8 cellular contexts compared by ENCODE assay signal in genomic region chr2:230762317-230762896, GRCh38. TPM values are rescaled to one million over a fixed set of nuclear protein-coding genes. Genes with fewer than 3 reads are reported as not detected.
DNase-seq lines count a peak whose midpoint lies in the region; ATAC-seq and TF ChIP-seq lines count a peak whose summit lies in the region.

No MANE protein-coding gene starts in this region.

- H4K20me1 ChIP-seq in neural cell (ENCODE audit: insufficient read depth): no peaks in the 10 kb centered on the region

- no peaks in the 10 kb centered on the region for H3K79me2 ChIP-seq in neural cell (replicated peaks; ENCODE audit: insufficient read depth, low read length)

- H3K9ac ChIP-seq in neural cell (ENCODE audit: low read length): no peak overlapping the region

- TF ChIP-seq EP300 in neural cell (conservative IDR thresholded peaks at IDR 0.05; ENCODE audit: poor library complexity, severe bottlenecking) (no peak), ovary (IDR thresholded peaks at IDR 0.05) (no peak)

- H3K9me2 ChIP-seq in neural cell (ENCODE audit: insufficient read depth, low read length): no peaks in the 10 kb centered on the region

- peak; percentile 21 to 46 for DNase-seq in cardiac muscle cell (ENCODE audit: low read depth in 1 of 2, low spot score in 1 of 2)
- no peak for DNase-seq in right atrium auricular region (ENCODE audit: low spot score)
- no peak for DNase-seq in RWPE1 (ENCODE audit: low spot score)
- DNase-seq in choroid plexus epithelial cell (ENCODE audit: low read depth): peak; percentile 68
- no peak for DNase-seq in SKM-1 treated with dmso at 0.1 percent for 144 hours (lab: John Stamatoyannopoulos, UW; ENCODE audit: unreplicated experiment)
- no peak for DNase-seq in ovary

- H3K36me3 ChIP-seq in cardiac muscle cell (peaks cover 28% of the 10 kb centered on the region), right atrium auricular region (peaks cover 38% of the 10 kb centered on the region), neural cell (ENCODE audit: insufficient read depth, low read length) (peaks cover 8% of the 10 kb centered on the region), ovary (no peaks in the 10 kb centered on the region)

- no peaks in the 10 kb centered on the region for H3K27me3 ChIP-seq in cardiac muscle cell
- H3K27me3 ChIP-seq in right atrium auricular region: no peaks in the 10 kb centered on the region
- no peaks in the 10 kb centered on the region for H3K27me3 ChIP-seq in neural cell (ENCODE audit: insufficient read depth, low read depth, low read length)
- no peaks in the 10 kb centered on the region for H3K27me3 ChIP-seq in ovary

- TF ChIP-seq POLR2A in ovary (IDR thresholded peaks at IDR 0.05): no peak

- H3K4me1 ChIP-seq in cardiac muscle cell (ENCODE audit: low read depth) (no peaks in the 10 kb centered on the region), right atrium auricular region (peaks cover 0 to 32% of the 10 kb centered on the region in 2 donors), ovary (ENCODE audit: insufficient read depth) (peaks cover 11% of the 10 kb centered on the region)

- 59 to 76% (median 69%) methylated on average over 4 of the region's 4 CpGs for WGBS in ovary, 3 donors

- no peak for TF ChIP-seq RAD21 in neural cell (conservative IDR thresholded peaks at IDR 0.05)

- peak; percentile 67 for ATAC-seq in HG02973 (IDR thresholded peaks at IDR 0.05; ENCODE audit: unreplicated experiment)

- no peaks in the 10 kb centered on the region for H3F3A ChIP-seq in neural cell (ENCODE audit: insufficient read depth, low read length, poor library complexity, severe bottlenecking)

- no peak overlapping the region for H2AFZ ChIP-seq in neural cell (ENCODE audit: low read depth, low read length)

- H3K4me3 ChIP-seq in cardiac muscle cell (no peak overlapping the region), right atrium auricular region (no peak overlapping the region), choroid plexus epithelial cell (ENCODE audit: low read depth, low read length) (no peak overlapping the region), neural cell (ENCODE audit: low read length) (no peak overlapping the region), ovary (no peak overlapping the region)

- no peak overlapping the region for H3K4me2 ChIP-seq in neural cell (ENCODE audit: low read length)

- peak; percentile 65 for TF ChIP-seq CTCF in cardiac muscle cell (IDR thresholded peaks at IDR 0.05; ENCODE audit: low read depth, low read length)
- TF ChIP-seq CTCF in right atrium auricular region (IDR thresholded peaks at IDR 0.05): peak in 1 of 2 donors; percentile 37
- TF ChIP-seq CTCF in RWPE1 (conservative IDR thresholded peaks at IDR 0.05; ENCODE audit: low read depth): peak; percentile 26; the same call in 1 of the 2 replicates
- peak; percentile 86 for TF ChIP-seq CTCF in choroid plexus epithelial cell (conservative IDR thresholded peaks at IDR 0.05; ENCODE audit: low read depth, low read length)
- TF ChIP-seq CTCF in neural cell (IDR thresholded peaks at IDR 0.05; ENCODE audit: poor library complexity, severe bottlenecking): peak; percentile 17
- no peak for TF ChIP-seq CTCF in ovary (IDR thresholded peaks at IDR 0.05)

- intact Hi-C loops in ovary (cut with DNase I): no loop called here

- CTCF ChIA-PET in RWPE1 (lab: Yijun Ruan, JAX): interaction anchor here (0.9 kb wide), 1 partner anchor 15 kb away, joined by 3 read pairs; no protein-coding TSS in a partner anchor

- POLR2A ChIA-PET in RWPE1 (lab: Yijun Ruan, JAX; ENCODE audit: low non-redundant PET): no interaction called here

- H3K9me3 ChIP-seq in cardiac muscle cell (ENCODE audit: low read depth): no peaks in the 10 kb centered on the region
- H3K9me3 ChIP-seq in right atrium auricular region: no peaks in the 10 kb centered on the region
- H3K9me3 ChIP-seq in neural cell (ENCODE audit: low read length): no peaks in the 10 kb centered on the region
- no peaks in the 10 kb centered on the region for H3K9me3 ChIP-seq in ovary

- H3K27ac ChIP-seq in cardiac muscle cell: no peak overlapping the region
- H3K27ac ChIP-seq in right atrium auricular region: no peak overlapping the region
- H3K27ac ChIP-seq in RWPE1: no peak overlapping the region
- no peak overlapping the region for H3K27ac ChIP-seq in neural cell (ENCODE audit: low read length)
- no peak overlapping the region for H3K27ac ChIP-seq in ovary

TF ChIP-seq in neural cell, 6 proteins besides CTCF, POLR2A, EP300 and RAD21:
- TF ChIP-seq REST (IDR thresholded peaks at IDR 0.05; ENCODE audit: borderline replicate concordance): no peak
- no peak for TF ChIP-seq MXI1 (conservative IDR thresholded peaks at IDR 0.05; ENCODE audit: poor library complexity, severe bottlenecking)
- no peak for TF ChIP-seq TAF1 (IDR thresholded peaks at IDR 0.05; ENCODE audit: low read depth)
- no peak for TF ChIP-seq EZH2 (IDR thresholded peaks at IDR 0.05; ENCODE audit: borderline replicate concordance, insufficient read depth, low read length, poor library complexity, severe bottlenecking)
- no peak for TF ChIP-seq SMC3 (conservative IDR thresholded peaks at IDR 0.05; ENCODE audit: poor library complexity)
- no peak for TF ChIP-seq POLR2AphosphoS5 (IDR thresholded peaks at IDR 0.05)

RNA-seq across cellular contexts. Expression of gene CAB39, which starts 49.8 kb away (rescaled TPM):
- 31.9 and 32.3 TPM in 2 replicates for total RNA-seq in cardiac muscle cell
- 36.2 and 36.7 TPM in 2 replicates for polyA plus RNA-seq in cardiac muscle cell
- 10 to 100 TPM; 66.1 to 81.5 TPM for total RNA-seq in right atrium auricular region
- polyA plus RNA-seq in neural cell: 107 and 118 TPM in 2 replicates
- polyA minus RNA-seq in neural cell: 164 and 172 TPM in 2 replicates
- total RNA-seq in ovary: 10 to 100 TPM; 39.6 to 64.4 (median 52.0) TPM
- 10 to 100 TPM; 24.8 to 42.7 TPM for polyA plus RNA-seq in ovary

Comparison
In these comparisons a context has a peak if more than half of its experiments do, and no peak if none do; other contexts are left out.
1. DNase-seq: peak in cardiac muscle cell (2 of 2) and choroid plexus epithelial cell (single experiment); none in right atrium auricular region (single experiment), RWPE1 (single experiment), SKM-1 treated with dmso at 0.1 percent for 144 hours (single experiment) and ovary (0 of 5).
2. CTCF ChIP-seq: peak in cardiac muscle cell (single experiment), RWPE1 (single experiment), choroid plexus epithelial cell (single experiment) and neural cell (single experiment); none in ovary (0 of 3).